Comparison of ENCODE assay signal across 1 cellular context in the genomic region with DNA sequence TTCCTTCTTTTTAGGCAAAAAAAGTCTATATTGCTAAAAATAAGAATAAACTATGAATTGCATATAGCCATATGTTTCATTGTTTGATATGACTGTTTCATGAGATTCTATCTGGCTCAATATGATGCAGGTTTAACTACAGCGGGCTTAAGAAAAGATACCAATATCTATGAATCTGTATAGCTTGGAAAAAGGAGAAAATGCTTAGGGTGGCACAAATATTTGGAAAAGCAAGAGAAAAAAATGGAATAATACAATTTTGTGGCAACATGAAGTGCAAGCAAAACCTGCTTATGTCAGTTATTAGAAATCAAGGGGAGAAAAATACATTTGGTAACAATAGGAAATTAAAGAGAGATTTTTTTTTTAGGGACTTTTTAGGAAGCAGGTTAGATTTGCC.
TF ChIP-seq lines count a peak whose summit lies in the region.

No MANE protein-coding gene starts in this region.

TF ChIP-seq in IMR-90, 13 proteins besides CTCF, POLR2A, EP300 and RAD21 (continued from another document):
- no peak for TF ChIP-seq CHD1 (IDR thresholded peaks at IDR 0.05; ENCODE audit: low read depth, low read length)
